ENCODE assay signal across 9 cellular contexts in the genomic region with DNA sequence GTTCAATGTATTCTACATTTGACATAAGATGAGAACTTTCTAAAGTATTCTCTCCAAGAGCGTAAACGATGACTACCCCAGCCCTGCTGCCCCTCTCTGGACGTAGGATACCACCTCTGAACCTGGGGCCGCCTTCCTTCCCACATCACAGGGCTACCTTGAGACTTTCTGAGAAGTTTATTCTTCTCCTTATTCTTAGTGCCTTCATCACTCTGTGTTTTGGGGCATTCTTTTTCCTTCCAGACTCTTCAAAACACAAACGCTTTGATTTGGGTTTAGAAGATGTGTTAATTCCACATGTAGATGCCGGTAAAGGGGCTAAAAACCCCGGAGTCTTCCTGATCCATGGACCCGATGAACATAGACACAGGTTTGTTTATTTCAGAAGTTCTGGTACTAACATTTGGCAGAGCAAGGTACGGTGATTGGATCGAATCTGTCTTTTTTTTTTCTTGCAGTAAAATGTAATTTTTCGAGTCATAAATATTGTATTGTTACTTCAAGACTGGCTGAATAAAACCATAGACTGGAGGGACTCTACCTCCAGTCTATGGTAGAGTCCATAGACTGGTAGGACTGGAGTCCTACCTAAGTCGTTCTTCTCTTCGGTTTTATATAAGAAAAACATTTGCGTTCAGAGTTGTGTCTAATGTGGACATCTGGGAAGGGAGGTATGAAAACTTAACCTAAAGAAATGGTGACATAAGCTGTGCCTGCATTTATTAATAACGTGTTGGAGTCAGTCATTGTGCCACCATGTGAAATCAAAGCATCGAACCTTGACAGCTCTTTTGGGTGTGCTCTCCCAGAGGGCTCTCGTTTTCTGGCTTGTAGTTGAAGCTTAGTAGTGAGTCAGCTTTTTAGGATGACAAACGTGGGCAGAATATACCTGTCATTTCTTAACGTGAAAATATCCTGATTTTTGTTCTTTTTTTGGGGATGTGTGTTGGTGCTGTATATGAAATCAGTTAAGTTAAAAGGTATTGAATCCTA. TPM values are rescaled to one million over a fixed set of nuclear protein-coding genes. Genes with fewer than 3 reads are reported as not detected.
DNase-seq lines count a peak whose midpoint lies in the region; ATAC-seq, FAIRE-seq and TF ChIP-seq lines count a peak whose summit lies in the region.
"Had no signal": no experiment of that assay in that cellular context is flagged by ENCODE, and none has a peak within 500 bp of the region (broad histone marks: within the 10 kb centered on the region; RNA-seq: fewer than 3 reads in every experiment).

No MANE protein-coding gene starts in this region.

- WGBS in esophagus muscularis mucosa = 10% methylated on average over 19 of the region's 19 CpGs
- WGBS in ovary, 3 donors = 4 to 8% (median 4%) methylated on average over 19 of the region's 19 CpGs

- DNase-seq in NCI-H2171 treated with DMSO at 0.1 percent for 48 hours (lab: John Stamatoyannopoulos, UW) = peak; percentile 51
- no peak for DNase-seq in NCI-H2171 (lab: John Stamatoyannopoulos, UW)
- DNase-seq in HCT116 (ENCODE audit: low read depth, low spot score) = no peak
- DNase-seq in SW480 (ENCODE audit: low spot score) = peak; percentile 59
- DNase-seq in esophagus muscularis mucosa (ENCODE audit: extremely low spot score) = no peak
- no peak for DNase-seq in ovary
- DNase-seq in HTR-8/SVneo (ENCODE audit: insufficient read length, low spot score) = no peak

- FAIRE-seq in HTR-8/SVneo (lab: Jason Lieb, UNC) = no peak
- FAIRE-seq: colon had no signal

- H3K4me1 ChIP-seq in HCT116 (ENCODE audit: control insufficient read depth in 1 of 2, insufficient read depth in 2 of 2, low read length in 2 of 2) (peaks cover 14 to 29% of the 10 kb centered on the region in 2 experiments), esophagus muscularis mucosa (peaks cover 32 to 64% (median 63%) of the 10 kb centered on the region in 4 donors), ovary (ENCODE audit: insufficient read depth) (peaks cover 6% of the 10 kb centered on the region)

- no peak for TF ChIP-seq RAD21 in HCT116 (IDR thresholded peaks at IDR 0.05; ENCODE audit: low read depth)

- H3K27me3 ChIP-seq in HCT116 (ENCODE audit: insufficient read depth, low read length) = no peaks in the 10 kb centered on the region
- H3K27me3 ChIP-seq in esophagus muscularis mucosa = no peaks in the 10 kb centered on the region
- no peaks in the 10 kb centered on the region for H3K27me3 ChIP-seq in ovary

- no TSS peak for BruUV-seq in HCT116 (replicated peaks; lab: Mats Ljungman, UMichigan)

- ATAC-seq in HCT116 (no peak), HG03108 (IDR thresholded peaks at IDR 0.05; ENCODE audit: unreplicated experiment) (no peak)

- H3K9me2 ChIP-seq in HCT116 (ENCODE audit: insufficient read depth) = no peaks in the 10 kb centered on the region

- intact Hi-C loops in HCT116 (cut with micrococcal nuclease) = no loop called here
- intact Hi-C loops in esophagus muscularis mucosa (cut with DNase I) = loop anchor here (10.0 kb wide), 2 partner anchors 236 to 244 kb away; partner anchors contain the start of genes TENT5C and TRIM45
- intact Hi-C loops in ovary (cut with DNase I) = loop anchor here in 2 of 4 donors (10.0 kb wide), 2 partner anchors 386 to 994 kb away; partner anchors contain the start of gene ATP1A1 (in 1 of the 2)

- H3K9ac ChIP-seq in HCT116 (ENCODE audit: low read length) = peak overlapping the region; percentile 86

- TF ChIP-seq CTCF in HCT116 (IDR thresholded peaks at IDR 0.05 in 2 of 3, conservative IDR thresholded peaks at IDR 0.05 in 1 of 3; ENCODE audit: borderline replicate concordance in 1 of 3, insufficient read depth in 1 of 3, low read depth in 2 of 3, low read length in 2 of 3) (no peak), esophagus muscularis mucosa (IDR thresholded peaks at IDR 0.05) (no peak), ovary (IDR thresholded peaks at IDR 0.05) (no peak)

- RAD21 ChIA-PET in HCT116 (lab: Charles Lee; ENCODE audit: low non-redundant PET in 1 of 2, low total read pairs in 2 of 2, uncharacterized antibody in 2 of 2, unreplicated experiment in 2 of 2) = no interaction called here

- CTCF ChIA-PET in HCT116 (lab: Charles Lee) = no interaction called here

- peak overlapping the region; percentile 87 for H3K4me2 ChIP-seq in HCT116 (ENCODE audit: low read length)

- POLR2A ChIA-PET in HCT116 (lab: Charles Lee) = no interaction called here

- no peaks in the 10 kb centered on the region for H3K9me3 ChIP-seq in HCT116 (ENCODE audit: control insufficient read depth in 1 of 2, insufficient read depth in 1 of 2, low read depth in 1 of 2, low read length in 2 of 2)
- no peaks in the 10 kb centered on the region for H3K9me3 ChIP-seq in esophagus muscularis mucosa
- H3K9me3 ChIP-seq in ovary = no peaks in the 10 kb centered on the region

- H3K4me3 ChIP-seq in HCT116 (replicated peaks in 1 of 2; ENCODE audit: low read depth in 1 of 2, low read length in 2 of 2) = peak overlapping the region; percentile 65 to 77
- peak overlapping the region; percentile 78 to 91 (median 86) for H3K4me3 ChIP-seq in esophagus muscularis mucosa
- H3K4me3 ChIP-seq in ovary = peak overlapping the region; percentile 65

- H3K27ac ChIP-seq in HCT116 (ENCODE audit: low read depth, low read length) = peak overlapping the region; percentile 97; the same call in 1 of the 2 replicates
- peak overlapping the region; percentile 91 to 99 (median 98) for H3K27ac ChIP-seq in esophagus muscularis mucosa (replicated peaks in 1 of 4)
- H3K27ac ChIP-seq in ovary = peak overlapping the region in 1 of 2 donors; percentile 99

- H3K79me2 ChIP-seq in HCT116 (ENCODE audit: insufficient read depth, low read length) = peaks cover 67% of the 10 kb centered on the region

- H4K20me1 ChIP-seq in HCT116 (ENCODE audit: insufficient read depth) = no peaks in the 10 kb centered on the region; the same call in 1 of the 2 replicates

- TF ChIP-seq POLR2A in HCT116 (IDR thresholded peaks at IDR 0.05; ENCODE audit: borderline replicate concordance, extremely low read depth, insufficient read depth, insufficient read length) = no peak
- TF ChIP-seq POLR2A in esophagus muscularis mucosa (IDR thresholded peaks at IDR 0.05; ENCODE audit: low read depth) = no peak
- TF ChIP-seq POLR2A in ovary (IDR thresholded peaks at IDR 0.05) = no peak

- H2AFZ ChIP-seq in HCT116 (ENCODE audit: low read depth, low read length, poor library complexity, severe bottlenecking) = no peak overlapping the region

- no peaks in the 10 kb centered on the region for H3K36me3 ChIP-seq in HCT116 (ENCODE audit: control insufficient read depth in 1 of 2, insufficient read depth in 2 of 2, low read length in 2 of 2)
- H3K36me3 ChIP-seq in esophagus muscularis mucosa = no peaks in the 10 kb centered on the region
- H3K36me3 ChIP-seq in ovary = no peaks in the 10 kb centered on the region

- TF ChIP-seq EP300 in esophagus muscularis mucosa (IDR thresholded peaks at IDR 0.05) = no peak
- no peak for TF ChIP-seq EP300 in ovary (IDR thresholded peaks at IDR 0.05)

TF ChIP-seq in HCT116, 20 proteins besides CTCF, POLR2A, EP300 and RAD21:
- TF ChIP-seq ZFX (IDR thresholded peaks at IDR 0.05) (no peak), EZH2 (IDR thresholded peaks at IDR 0.05) (no peak), JUND (IDR thresholded peaks at IDR 0.05) (no peak), ELF1 (IDR thresholded peaks at IDR 0.05; ENCODE audit: borderline replicate concordance, low read depth) (no peak), CEBPB (IDR thresholded peaks at IDR 0.05; ENCODE audit: low read depth) (no peak), YY1 (IDR thresholded peaks at IDR 0.05; ENCODE audit: extremely low read depth, insufficient replicate concordance, low read depth, low read length) (no peak), EGR1 (IDR thresholded peaks at IDR 0.05; ENCODE audit: low read depth) (no peak), ATF3 (IDR thresholded peaks at IDR 0.05) (no peak), CBX3 (IDR thresholded peaks at IDR 0.05; ENCODE audit: low read depth) (no peak), MAX (IDR thresholded peaks at IDR 0.05) (no peak), SP1 (IDR thresholded peaks at IDR 0.05; ENCODE audit: low read depth) (no peak), POLR2AphosphoS5 (IDR thresholded peaks at IDR 0.05; ENCODE audit: low read depth, low read length) (no peak), SIN3A (IDR thresholded peaks at IDR 0.05; ENCODE audit: low read depth) (no peak), EZH2phosphoT487 (IDR thresholded peaks at IDR 0.05; ENCODE audit: borderline replicate concordance) (no peak)
- TF ChIP-seq, protein P1, sequence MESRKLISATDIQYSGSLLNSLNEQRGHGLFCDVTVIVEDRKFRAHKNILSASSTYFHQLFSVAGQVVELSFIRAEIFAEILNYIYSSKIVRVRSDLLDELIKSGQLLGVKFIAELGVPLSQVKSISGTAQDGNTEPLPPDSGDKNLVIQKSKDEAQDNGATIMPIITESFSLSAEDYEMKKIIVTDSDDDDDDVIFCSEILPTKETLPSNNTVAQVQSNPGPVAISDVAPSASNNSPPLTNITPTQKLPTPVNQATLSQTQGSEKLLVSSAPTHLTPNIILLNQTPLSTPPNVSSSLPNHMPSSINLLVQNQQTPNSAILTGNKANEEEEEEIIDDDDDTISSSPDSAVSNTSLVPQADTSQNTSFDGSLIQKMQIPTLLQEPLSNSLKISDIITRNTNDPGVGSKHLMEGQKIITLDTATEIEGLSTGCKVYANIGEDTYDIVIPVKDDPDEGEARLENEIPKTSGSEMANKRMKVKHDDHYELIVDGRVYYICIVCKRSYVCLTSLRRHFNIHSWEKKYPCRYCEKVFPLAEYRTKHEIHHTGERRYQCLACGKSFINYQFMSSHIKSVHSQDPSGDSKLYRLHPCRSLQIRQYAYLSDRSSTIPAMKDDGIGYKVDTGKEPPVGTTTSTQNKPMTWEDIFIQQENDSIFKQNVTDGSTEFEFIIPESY (IDR thresholded peaks at IDR 0.05; ENCODE audit: extremely low read depth, insufficient replicate concordance, low read length) = no peak
TF ChIP-seq in HCT116: peak in this region for 0.

RNA-seq across cellular contexts. Expression of gene MAN1A2, which starts 1.2 kb away (rescaled TPM):
- total RNA-seq in HCT116 (2021; ENCODE audit: unreplicated experiment) (38.1 TPM), esophagus muscularis mucosa (10 to 100 TPM; 45.4 to 51.7 (median 48.3) TPM), ovary (10 to 100 TPM; 25.9 to 59.9 (median 48.1) TPM)
- 12.6 and 12.9 TPM in 2 replicates for polyA plus RNA-seq in HCT116 (2012)
- 10 to 100 TPM in 1 of 2 donors, 1 to 10 TPM in 1; 9.3 to 20.8 TPM for polyA plus RNA-seq in ovary

Comparison
In these comparisons a context has a peak if more than half of its experiments do, and no peak if none do; other contexts are left out.
1. DNase-seq: peak in NCI-H2171 treated with DMSO at 0.1 percent for 48 hours (single experiment) and SW480 (single experiment); none in NCI-H2171 (single experiment), HCT116 (single experiment), esophagus muscularis mucosa (single experiment), ovary (0 of 5) and HTR-8/SVneo (single experiment).
2. Peak in every context shown above with its lines, with median percentiles within 50 percentile points of each other: H3K4me3 ChIP-seq.